ENCODE assay signal across 30 cellular contexts in genomic region chr1:3595949-3596348, GRCh38.
"Had no signal": no experiment of that assay in that cellular context is flagged by ENCODE, and none has a peak within 500 bp of the region (broad histone marks: within the 10 kb centered on the region; RNA-seq: fewer than 3 reads in every experiment).

No MANE protein-coding gene starts in this region.

- H3K27ac ChIP-seq: SK-N-MC had no signal

- H3K9me3 Mint-ChIP-seq: activated CD4-positive, alpha-beta memory T cell treated with anti-CD3 and anti-CD28 coated beads for 36 hours; activated CD4-positive, alpha-beta T cell treated with anti-CD3 and anti-CD28 coated beads, Interleukin-2, amount 10 ng/mL, durations not matched to agents 7 days and 5 days; activated T-cell treated with anti-CD3 and anti-CD28 coated beads, Interleukin-2, amount 50 U/mL, for 4 hours; brain; T-cell had no signal

- ATAC-seq: activated T-cell treated with anti-CD3 and anti-CD28 coated beads, Interleukin-2, amount 50 U/mL, for 4 hours; Panc1; Right ventricle myocardium inferior; T-cell had no signal

- H3K4me3 ChIP-seq: SK-N-MC had no signal

- DNase-seq: activated CD4-positive, alpha-beta memory T cell treated with anti-CD3 and anti-CD28 coated beads for 36 hours; activated CD4-positive, alpha-beta T cell treated with anti-CD3 and anti-CD28 coated beads, Interleukin-2, amount 10 ng/mL, durations not matched to agents 7 days and 5 days; activated CD4-positive, CD25-positive, alpha-beta regulatory T cell; activated CD8-positive, alpha-beta memory T cell treated with anti-CD3 and anti-CD28 coated beads for 24 hours; activated effector memory CD4-positive, alpha-beta T cell treated with anti-CD3 and anti-CD28 coated beads, Interleukin-2, amount 50 U/mL, for 16 hours; activated naive CD4-positive, alpha-beta T cell treated with Interleukin-2 at 50 U/mL for 16 hours; activated T-cell treated with anti-CD3 and anti-CD28 coated beads, Interleukin-2, amount 50 U/mL, for 4 hours; amygdala; KG1; NCI-H1092 treated with DMSO at 0.1 percent for 48 hours; NCI-H1417 treated with DMSO at 0.1 percent for 48 hours; NCI-H1694; NCI-H2029; NCI-H2107; NCI-H345; NCI-H510A; NCI-H526 treated with DMSO at 0.1 percent for 48 hours; NCI-H82; NK-92 treated with Interleukin-12 subunit alpha and Interleukin-12 subunit beta, amount 100 ng/mL, for 24 hours; OCI-M1; RPMI8226; T-cell; T-helper 2 cell; T1000 had no signal

- H3K36me3 Mint-ChIP-seq: activated CD4-positive, alpha-beta memory T cell treated with anti-CD3 and anti-CD28 coated beads for 36 hours; brain; T-cell had no signal

- FAIRE-seq: astrocyte, TTC549 had no signal

- H3K4me3 Mint-ChIP-seq: activated CD4-positive, alpha-beta memory T cell treated with anti-CD3 and anti-CD28 coated beads for 36 hours; activated CD4-positive, alpha-beta T cell treated with anti-CD3 and anti-CD28 coated beads, Interleukin-2, amount 10 ng/mL, durations not matched to agents 7 days and 5 days; activated T-cell treated with anti-CD3 and anti-CD28 coated beads, Interleukin-2, amount 50 U/mL, for 4 hours; brain had no signal

- H3K27me3 Mint-ChIP-seq: activated CD4-positive, alpha-beta memory T cell treated with anti-CD3 and anti-CD28 coated beads for 36 hours; activated CD4-positive, alpha-beta T cell treated with anti-CD3 and anti-CD28 coated beads, Interleukin-2, amount 10 ng/mL, durations not matched to agents 7 days and 5 days had no signal

- H3K27ac Mint-ChIP-seq: activated CD4-positive, alpha-beta memory T cell treated with anti-CD3 and anti-CD28 coated beads for 36 hours; activated CD4-positive, alpha-beta T cell treated with anti-CD3 and anti-CD28 coated beads, Interleukin-2, amount 10 ng/mL, durations not matched to agents 7 days and 5 days had no signal
